Comparison of ENCODE assay signal across 21 cellular contexts in genomic region chr3:193779933-193780332, GRCh38.
"Had no signal": no experiment of that assay in that cellular context is flagged by ENCODE, and none has a peak within 500 bp of the region (broad histone marks: within the 10 kb centered on the region; RNA-seq: fewer than 3 reads in every experiment).

No MANE protein-coding gene starts in this region.

- H3K27ac ChIP-seq: brain microvascular endothelial cell, coronary artery, dorsolateral prefrontal cortex, left lung, spleen, tibial nerve, VCaP had no signal

- DNase-seq: activated CD4-positive, alpha-beta T cell treated with anti-CD3 and anti-CD28 coated beads for 4 hours; activated CD4-positive, alpha-beta T cell treated with anti-CD3 and anti-CD28 coated beads, Interleukin-2, amount 50 U/mL, for 4 hours; activated CD8-positive, alpha-beta memory T cell treated with anti-CD3 and anti-CD28 coated beads for 24 hours; activated gamma-delta T cell treated with Interleukin-2 at 50 U/mL for 16 hours; activated naive CD4-positive, alpha-beta T cell treated with anti-CD3 and anti-CD28 coated beads, Interleukin-2, amount 50 U/mL, for 16 hours; activated T-cell treated with anti-CD3 and anti-CD28 coated beads, Interleukin-2, amount 50 U/mL, for 24 hours; amniotic stem cell; brain microvascular endothelial cell; effector memory CD4-positive, alpha-beta T cell; erythroblast; kidney glomerular epithelial cell; left lung; naive B cell; right cardiac atrium; spleen had no signal

- H3K27ac Mint-ChIP-seq: activated T-cell treated with anti-CD3 and anti-CD28 coated beads, Interleukin-2, amount 50 U/mL, for 24 hours; activated T-helper 17 cell treated with anti-CD3 and anti-CD28 coated beads, Interleukin-2, amount 50 U/mL, for 72 hours had no signal

- H3K36me3 ChIP-seq: brain microvascular endothelial cell, left lung, spleen, tibial nerve had no signal

- H3K9me3 ChIP-seq: left lung, spleen, tibial nerve had no signal

- ATAC-seq: activated T-helper 17 cell treated with anti-CD3 and anti-CD28 coated beads, Interleukin-2, amount 50 U/mL, for 72 hours had no signal

- H3K9me3 Mint-ChIP-seq: activated T-cell treated with anti-CD3 and anti-CD28 coated beads, Interleukin-2, amount 50 U/mL, for 24 hours; activated T-helper 17 cell treated with anti-CD3 and anti-CD28 coated beads, Interleukin-2, amount 50 U/mL, for 72 hours; naive B cell had no signal

- H3K4me3 Mint-ChIP-seq: activated T-cell treated with anti-CD3 and anti-CD28 coated beads, Interleukin-2, amount 50 U/mL, for 24 hours; activated T-helper 17 cell treated with anti-CD3 and anti-CD28 coated beads, Interleukin-2, amount 50 U/mL, for 72 hours; naive B cell had no signal

- H3K4me1 Mint-ChIP-seq: activated T-helper 17 cell treated with anti-CD3 and anti-CD28 coated beads, Interleukin-2, amount 50 U/mL, for 72 hours had no signal

- H3K4me3 ChIP-seq: coronary artery, left lung, lung, spleen, tibial nerve had no signal

- H3K27me3 ChIP-seq: tibial nerve had no signal
